In the genomic region with DNA sequence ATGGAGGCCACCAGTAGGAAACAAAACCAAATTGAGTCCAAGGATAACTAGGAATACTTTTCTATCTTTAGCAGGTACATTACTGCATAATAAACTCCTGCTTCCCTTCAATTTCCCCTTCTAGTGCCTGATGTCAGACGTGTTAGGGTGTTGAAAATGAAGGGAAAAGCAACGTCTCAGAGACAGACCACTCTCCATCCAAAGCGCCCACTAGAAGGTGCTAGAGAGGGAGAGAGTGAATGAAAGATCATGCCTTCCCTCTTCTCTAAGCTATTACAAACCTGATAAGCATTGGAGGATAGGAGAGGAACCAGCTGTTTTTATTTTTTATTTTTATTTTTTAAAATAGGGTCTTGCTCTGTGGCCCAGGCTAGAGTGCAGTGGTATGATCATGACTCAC, we compare ENCODE assay signal across 2 cellular contexts.
TF ChIP-seq lines count a peak whose summit lies in the region.

No MANE protein-coding gene starts in this region.

TF ChIP-seq in HEK293T, 16 proteins besides CTCF, POLR2A, EP300 and RAD21 (continued from another document):
- no peak for TF ChIP-seq SP1 (IDR thresholded peaks at IDR 0.05)
- no peak for TF ChIP-seq FOXK2 (IDR thresholded peaks at IDR 0.05)
- TF ChIP-seq TARDBP (IDR thresholded peaks at IDR 0.05): no peak
- TF ChIP-seq FOXM1 (IDR thresholded peaks at IDR 0.05; ENCODE audit: borderline replicate concordance): no peak
- TF ChIP-seq ZNF384 (IDR thresholded peaks at IDR 0.05): no peak
- TF ChIP-seq NFRKB (IDR thresholded peaks at IDR 0.05): no peak
- TF ChIP-seq L3MBTL2 (conservative IDR thresholded peaks at IDR 0.05): no peak
- TF ChIP-seq CTBP1 (IDR thresholded peaks at IDR 0.05; ENCODE audit: borderline replicate concordance): no peak
- TF ChIP-seq HDGF (IDR thresholded peaks at IDR 0.05; ENCODE audit: borderline replicate concordance): no peak

TF ChIP-seq in HepG2, 621 proteins besides CTCF, POLR2A, EP300 and RAD21 (continued from another document):
- TF ChIP-seq SMC3 (IDR thresholded peaks at IDR 0.05; ENCODE audit: low read length) (peak; percentile 32; the same call in 1 of the 2 replicates), ATF7 (IDR thresholded peaks at IDR 0.05) (no peak), ATF7 (CRISPR knock-in tag; IDR thresholded peaks at IDR 0.05) (no peak)
TF ChIP-seq in HepG2: peak in this region for 2.
